19 cellular contexts compared by ENCODE assay signal in the genomic region with DNA sequence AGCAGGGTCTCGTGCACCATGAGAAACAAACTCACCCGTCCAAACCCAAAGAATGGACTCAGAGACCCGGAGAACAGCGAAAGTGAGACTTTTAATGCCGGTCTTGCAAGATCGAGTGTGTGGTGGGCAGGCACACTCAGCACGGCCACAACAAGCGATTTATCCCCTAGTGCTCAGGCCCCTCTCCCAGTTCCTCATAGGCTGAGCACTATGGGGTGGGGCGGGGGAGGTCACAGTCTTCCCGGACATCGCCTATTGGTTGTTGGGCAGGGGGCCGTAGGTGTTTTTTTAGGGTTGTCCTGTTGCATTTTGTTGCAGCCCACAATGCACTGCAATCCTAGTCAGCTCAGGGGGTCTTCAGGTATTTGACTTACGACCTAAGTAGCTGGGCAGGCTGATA.
"Had no signal": no experiment of that assay in that cellular context is flagged by ENCODE, and none has a peak within 500 bp of the region (broad histone marks: within the 10 kb centered on the region; RNA-seq: fewer than 3 reads in every experiment).

No MANE protein-coding gene starts in this region.

- H3K9me3 Mint-ChIP-seq: naive thymus-derived CD8-positive, alpha-beta T cell; stimulated activated naive CD8-positive, alpha-beta T cell treated with anti-CD3 and anti-CD28 coated beads, Interleukin-15, amount 100 ng/mL, for 72 hours; type B pancreatic cell had no signal

- ATAC-seq: left lobe of liver; naive thymus-derived CD8-positive, alpha-beta T cell; sciatic nerve; stimulated activated naive CD8-positive, alpha-beta T cell treated with anti-CD3 and anti-CD28 coated beads, Interleukin-15, amount 100 ng/mL, for 72 hours had no signal

- H3K27me3 Mint-ChIP-seq: progenitor cell of endocrine pancreas; stimulated activated naive CD8-positive, alpha-beta T cell treated with anti-CD3 and anti-CD28 coated beads, Interleukin-15, amount 100 ng/mL, for 72 hours; type B pancreatic cell had no signal

- H3K4me1 Mint-ChIP-seq: naive thymus-derived CD8-positive, alpha-beta T cell; stimulated activated naive CD8-positive, alpha-beta T cell treated with anti-CD3 and anti-CD28 coated beads, Interleukin-15, amount 100 ng/mL, for 72 hours had no signal

- H3K4me3 Mint-ChIP-seq: naive thymus-derived CD8-positive, alpha-beta T cell; stimulated activated naive CD8-positive, alpha-beta T cell treated with anti-CD3 and anti-CD28 coated beads, Interleukin-15, amount 100 ng/mL, for 72 hours; type B pancreatic cell had no signal

- DNase-seq: dermis blood vessel endothelial cell; effector memory CD4-positive, alpha-beta T cell; erythroblast; hypothalamus; kidney; mesendoderm; midbrain; naive thymus-derived CD8-positive, alpha-beta T cell; stimulated activated CD4-positive, alpha-beta T cell treated with anti-CD3 and anti-CD28 coated beads, Interleukin-12 subunit alpha, Interleukin-12 subunit beta, amount 100 ng/mL, for 4 hours; stimulated activated CD4-positive, alpha-beta T cell treated with anti-CD3 and anti-CD28 coated beads, Interleukin-1b, Interleukin-23, amount 100 ng/mL, for 48 hours; stimulated activated CD4-positive, alpha-beta T cell treated with anti-CD3 and anti-CD28 coated beads, Interleukin-4, amount 100 ng/mL, for 1 hour; stimulated activated CD8-positive, alpha-beta memory T cell treated with anti-CD3 and anti-CD28 coated beads, Interleukin-4, amount 100 ng/mL, for 48 hours; stimulated activated naive CD4-positive, alpha-beta T cell; stimulated activated naive CD8-positive, alpha-beta T cell treated with anti-CD3 and anti-CD28 coated beads, Interleukin-15, amount 100 ng/mL, for 72 hours; thyroid gland had no signal

- H3K27ac Mint-ChIP-seq: stimulated activated naive CD8-positive, alpha-beta T cell treated with anti-CD3 and anti-CD28 coated beads, Interleukin-15, amount 100 ng/mL, for 72 hours; type B pancreatic cell had no signal
